In the genomic region with DNA sequence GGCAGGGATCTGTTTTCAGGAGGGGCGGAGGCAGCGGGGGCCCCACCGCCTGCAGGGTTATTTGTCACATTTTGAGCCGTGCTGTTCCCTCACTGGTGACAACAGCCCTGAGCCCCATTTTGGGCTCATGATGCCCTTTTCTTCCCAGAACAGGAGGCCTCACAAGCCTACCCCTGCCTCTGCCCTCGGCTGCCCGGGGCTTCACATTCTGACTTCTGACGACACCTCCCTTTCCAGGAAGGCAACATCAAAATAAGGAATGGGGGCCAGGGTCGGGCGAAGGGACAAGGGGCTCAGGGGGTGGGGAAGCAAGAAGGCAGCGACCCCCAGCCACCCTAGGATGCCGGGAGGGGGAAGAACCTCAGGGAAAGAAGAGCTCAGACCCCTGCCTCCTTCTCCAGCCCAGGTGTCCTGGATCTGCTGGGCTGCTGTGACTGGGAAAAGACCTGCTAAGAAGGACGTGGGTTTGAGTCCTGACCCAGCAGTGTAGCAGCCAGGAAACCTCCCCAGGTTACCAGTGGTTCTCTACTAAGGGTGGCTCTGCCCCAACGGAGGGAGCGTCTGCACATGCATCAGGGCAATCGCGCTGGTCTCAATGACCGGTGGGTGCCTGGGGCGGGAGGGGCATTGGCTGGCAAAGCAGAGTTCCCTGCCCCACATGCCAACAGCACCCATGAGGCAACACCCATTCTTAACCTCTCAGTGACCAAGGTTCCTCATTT, we compare ENCODE assay signal across 16 cellular contexts. TPM values are rescaled to one million over a fixed set of nuclear protein-coding genes. Genes with fewer than 3 reads are reported as not detected.
DNase-seq lines count a peak whose midpoint lies in the region; ATAC-seq and TF ChIP-seq lines count a peak whose summit lies in the region.
"Had no signal": no experiment of that assay in that cellular context is flagged by ENCODE, and none has a peak within 500 bp of the region (broad histone marks: within the 10 kb centered on the region; RNA-seq: fewer than 3 reads in every experiment).

No MANE protein-coding gene starts in this region.

- DNase-seq in Right ventricle myocardium inferior (ENCODE audit: missing footprints), result peak; percentile 56
- no peak for DNase-seq in Right ventricle myocardium superior
- DNase-seq in iPS-NIHi11 (ENCODE audit: low spot score), result peak; percentile 3
- DNase-seq in stimulated activated CD4-positive, alpha-beta T cell treated with anti-CD3 and anti-CD28 coated beads, Interleukin-2, amount 100 ng/mL, for 24 hours, result no peak
- DNase-seq in GM20000 (ENCODE audit: low spot score), result no peak
- DNase-seq in cerebellar cortex (ENCODE audit: low spot score), result no peak
- DNase-seq: CD4-positive, alpha-beta T cell; NCI-H1436 treated with DMSO at 0.1 percent for 48 hours; NCI-H2081; NCI-H524 treated with DMSO at 0.1 percent for 48 hours; NK-92 treated with Interleukin-12 subunit alpha and Interleukin-12 subunit beta, amount 100 ng/mL, for 24 hours; SHP77 treated with DMSO at 0.1 percent for 48 hours had no signal

- peaks cover 23% of the 10 kb centered on the region for H3K79me2 ChIP-seq in OCI-LY1 (ENCODE audit: insufficient read depth, low read length)

- no peaks in the 10 kb centered on the region for H3K9me3 ChIP-seq in OCI-LY1 (ENCODE audit: low read length)
- H3K9me3 ChIP-seq: A549, HAP-1 had no signal

- H3K27me3 ChIP-seq in OCI-LY1 (ENCODE audit: insufficient read depth, low read length), result no peaks in the 10 kb centered on the region

- peaks cover 72% of the 10 kb centered on the region for H3K4me1 ChIP-seq in OCI-LY1 (ENCODE audit: insufficient read depth, low read length, severe bottlenecking)
- H3K4me1 ChIP-seq: A549, HAP-1 had no signal

- H3K27ac ChIP-seq in OCI-LY1 (ENCODE audit: low read depth, low read length, poor library complexity, severe bottlenecking), result peak overlapping the region; percentile 97
- H3K27ac ChIP-seq: A549 had no signal

- H3K36me3 ChIP-seq in OCI-LY1 (ENCODE audit: insufficient read depth, low read length), result peaks cover 25% of the 10 kb centered on the region
- H3K36me3 ChIP-seq: HAP-1 had no signal

- peak overlapping the region; percentile 96 for H3K4me2 ChIP-seq in OCI-LY1 (ENCODE audit: low read length)
- H3K4me2 ChIP-seq: A549 had no signal

- no peaks in the 10 kb centered on the region for H3F3A ChIP-seq in OCI-LY1 (ENCODE audit: insufficient read depth, low read length)

- no peaks in the 10 kb centered on the region for H4K20me1 ChIP-seq in OCI-LY1 (ENCODE audit: insufficient read depth, low read length)

- H2AFZ ChIP-seq in OCI-LY1 (ENCODE audit: low read length), result no peak overlapping the region

- no peak for ATAC-seq in Right ventricle myocardium inferior
- no peak for ATAC-seq in Right ventricle myocardium superior (ENCODE audit: poor library complexity)
- ATAC-seq: A549 had no signal

- H3K9me2 ChIP-seq in OCI-LY1 (ENCODE audit: low read depth, low read length), result no peaks in the 10 kb centered on the region

- TF ChIP-seq CTCF in OCI-LY1 (IDR thresholded peaks at IDR 0.05; ENCODE audit: low read length) (no peak), GM20000 (IDR thresholded peaks at IDR 0.05; ENCODE audit: extremely low read depth, missing control alignments) (no peak)

- H3K9ac ChIP-seq in OCI-LY1 (ENCODE audit: low read length), result peak overlapping the region; percentile 100

- intact Hi-C loops in Right ventricle myocardium inferior (cut with DNase I) (loop anchor here (5.0 kb wide), 1 partner anchor 58 kb away; no protein-coding TSS in a partner anchor), Right ventricle myocardium superior (cut with DNase I) (no loop called here)

- peak overlapping the region; percentile 97 for H3K4me3 ChIP-seq in OCI-LY1 (ENCODE audit: low read depth, low read length, poor library complexity, severe bottlenecking)
- H3K4me3 ChIP-seq: A549, HAP-1 had no signal

RNA-seq across cellular contexts. Expression of a gene that starts 2.4 kb away (rescaled TPM):
- total RNA-seq in Right ventricle myocardium inferior, result 6.9 TPM
- 8.9 TPM for total RNA-seq in Right ventricle myocardium superior
- total RNA-seq: Daoy had no signal

RNA-seq across cellular contexts. Expression of a gene that starts 15.9 kb away (rescaled TPM):
- total RNA-seq in Right ventricle myocardium inferior, result not detected
- total RNA-seq in Right ventricle myocardium superior, result not detected
- total RNA-seq: CD4-positive, alpha-beta T cell; Daoy had no signal

RNA-seq across cellular contexts. Expression of a gene that starts 23.5 kb away (rescaled TPM):
- total RNA-seq in Right ventricle myocardium inferior, result not detected
- not detected for total RNA-seq in Right ventricle myocardium superior
- total RNA-seq: CD4-positive, alpha-beta T cell; Daoy had no signal

RNA-seq across cellular contexts. Expression of a gene that starts 38.2 kb away (rescaled TPM):
- total RNA-seq in Right ventricle myocardium inferior (0.32 TPM), Right ventricle myocardium superior (0.56 TPM)

RNA-seq across cellular contexts. Expression of a gene that starts 38.2 kb away (rescaled TPM):
- total RNA-seq in Right ventricle myocardium inferior (not detected), Right ventricle myocardium superior (not detected)
- total RNA-seq: CD4-positive, alpha-beta T cell; Daoy had no signal

Comparison
In these comparisons a context has a peak if more than half of its experiments do, and no peak if none do; other contexts are left out.
1. DNase-seq: peak in Right ventricle myocardium inferior (single experiment) and iPS-NIHi11 (single experiment); none in Right ventricle myocardium superior (single experiment), stimulated activated CD4-positive, alpha-beta T cell treated with anti-CD3 and anti-CD28 coated beads, Interleukin-2, amount 100 ng/mL, for 24 hours (0 of 2), GM20000 (single experiment) and cerebellar cortex (single experiment).